14 cellular contexts compared by ENCODE assay signal in the genomic region with DNA sequence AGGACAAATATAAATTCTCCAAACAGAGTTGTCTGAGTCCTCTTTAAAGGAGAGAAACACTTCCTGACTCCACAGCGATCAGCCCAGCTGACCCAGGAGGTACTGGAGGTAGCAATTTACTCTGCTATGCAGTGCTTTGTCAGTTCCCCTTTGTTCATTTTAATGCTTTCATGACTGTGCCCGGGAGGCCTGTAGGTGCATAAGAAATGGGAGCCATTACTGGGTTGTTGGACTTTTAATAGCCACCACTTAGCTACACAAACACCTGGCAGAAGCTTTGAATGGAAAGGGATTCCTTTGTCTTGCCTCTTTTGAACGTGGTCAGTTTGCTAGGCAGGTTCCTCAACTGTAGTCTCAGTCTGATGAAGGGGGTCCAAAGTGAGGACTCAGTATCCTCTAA.
"Had no signal": no experiment of that assay in that cellular context is flagged by ENCODE, and none has a peak within 500 bp of the region (broad histone marks: within the 10 kb centered on the region; RNA-seq: fewer than 3 reads in every experiment).

No MANE protein-coding gene starts in this region.

- H3K9me3 ChIP-seq: breast epithelium, heart left ventricle, thyroid gland had no signal

- H3K36me3 ChIP-seq: breast epithelium, heart left ventricle, thyroid gland had no signal

- H3K4me3 ChIP-seq: breast epithelium, heart left ventricle, thyroid gland had no signal

- DNase-seq: activated CD4-positive, alpha-beta T cell treated with anti-CD3 and anti-CD28 coated beads for 1 hour; activated CD4-positive, alpha-beta T cell treated with anti-CD3 and anti-CD28 coated beads, Interleukin-2, amount 50 U/mL, for 48 hours; activated naive CD4-positive, alpha-beta T cell treated with Interleukin-2 at 50 U/mL for 16 hours; anterior cingulate cortex; dermis blood vessel endothelial cell; effector memory CD8-positive, alpha-beta T cell; heart left ventricle; kidney glomerular epithelial cell; mesenchymal stem cell; natural killer cell; stimulated activated CD4-positive, alpha-beta T cell treated with anti-CD3 and anti-CD28 coated beads, Interleukin-2, amount 100 ng/mL, for 48 hours; T-helper 9 cell; thyroid gland had no signal

- H3K27me3 ChIP-seq: heart left ventricle, thyroid gland had no signal

- H3K4me1 ChIP-seq: breast epithelium, heart left ventricle, thyroid gland had no signal
